2 cellular contexts compared by ENCODE assay signal in the genomic region with DNA sequence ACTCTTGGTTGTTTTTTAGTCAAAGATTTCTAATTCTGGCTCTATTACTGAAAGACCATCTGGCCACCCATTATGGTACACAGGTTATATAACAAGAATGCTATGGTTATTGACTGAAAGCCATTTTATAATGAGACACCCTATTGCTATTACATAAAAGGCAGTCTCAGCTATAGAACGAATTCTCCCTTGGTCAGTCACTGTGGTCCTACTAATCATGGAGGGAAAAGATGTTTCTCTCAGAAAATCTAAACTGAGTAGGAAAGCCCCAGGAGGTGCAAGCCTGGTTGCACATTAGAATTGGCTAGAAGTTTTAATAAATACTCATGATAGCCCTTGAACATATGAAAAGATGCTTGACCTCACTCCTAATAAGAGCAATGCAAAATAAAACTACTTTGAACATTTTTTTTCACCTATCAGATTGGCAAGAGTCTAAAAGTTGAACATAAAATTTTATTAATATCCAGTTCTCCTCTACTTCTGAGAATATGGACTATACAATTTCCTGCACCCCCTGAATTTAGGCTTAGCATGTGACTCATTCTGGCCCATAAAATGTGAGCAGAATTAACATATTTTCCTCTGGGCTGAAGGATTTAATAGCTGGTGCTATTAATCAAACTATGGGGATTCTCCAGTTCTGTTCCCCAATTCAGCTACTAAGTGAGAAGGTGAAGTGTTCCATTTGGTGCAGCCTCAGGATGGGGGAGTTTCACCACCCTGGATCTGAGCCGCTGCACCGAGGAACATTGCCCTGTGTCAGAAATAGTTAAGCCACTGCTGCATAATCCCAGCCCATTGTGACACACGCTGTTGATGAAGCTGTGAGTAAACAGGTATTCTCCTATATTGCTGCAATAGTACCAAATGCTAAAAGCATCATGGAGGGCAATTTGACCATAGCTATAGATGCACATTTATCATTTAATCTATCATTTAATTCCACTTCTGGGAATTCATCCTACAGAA.
TF ChIP-seq lines count a peak whose summit lies in the region.

No MANE protein-coding gene starts in this region.

TF ChIP-seq in K562, 482 proteins besides CTCF, POLR2A, EP300 and RAD21 (continues in another document):
- no peak for TF ChIP-seq SMAD4 (CRISPR knock-in tag; conservative IDR thresholded peaks at IDR 0.05)
- TF ChIP-seq EZH2 (IDR thresholded peaks at IDR 0.05; ENCODE audit: borderline replicate concordance, low read depth, low read length) = 0 out of 2 replicates have a peak, but pooled peaks have one; percentile 56
- 0 out of 2 replicates have a peak, but pooled peaks have one; percentile 19 for TF ChIP-seq CHCHD3 (CRISPR knock-in tag; IDR thresholded peaks at IDR 0.05)
- TF ChIP-seq CCNT2 (IDR thresholded peaks at IDR 0.05; ENCODE audit: borderline replicate concordance, extremely low read depth, insufficient read length, low read depth, low read length) = no peak
- TF ChIP-seq, protein P1, sequence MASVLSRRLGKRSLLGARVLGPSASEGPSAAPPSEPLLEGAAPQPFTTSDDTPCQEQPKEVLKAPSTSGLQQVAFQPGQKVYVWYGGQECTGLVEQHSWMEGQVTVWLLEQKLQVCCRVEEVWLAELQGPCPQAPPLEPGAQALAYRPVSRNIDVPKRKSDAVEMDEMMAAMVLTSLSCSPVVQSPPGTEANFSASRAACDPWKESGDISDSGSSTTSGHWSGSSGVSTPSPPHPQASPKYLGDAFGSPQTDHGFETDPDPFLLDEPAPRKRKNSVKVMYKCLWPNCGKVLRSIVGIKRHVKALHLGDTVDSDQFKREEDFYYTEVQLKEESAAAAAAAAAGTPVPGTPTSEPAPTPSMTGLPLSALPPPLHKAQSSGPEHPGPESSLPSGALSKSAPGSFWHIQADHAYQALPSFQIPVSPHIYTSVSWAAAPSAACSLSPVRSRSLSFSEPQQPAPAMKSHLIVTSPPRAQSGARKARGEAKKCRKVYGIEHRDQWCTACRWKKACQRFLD (CRISPR knock-in tag; IDR thresholded peaks at IDR 0.05) = 0 out of 2 replicates have a peak, but pooled peaks have one; percentile 5
- peak; percentile 93 for TF ChIP-seq CBX2 (IDR thresholded peaks at IDR 0.05; ENCODE audit: insufficient read depth, low read length, poor library complexity, severe bottlenecking)
- TF ChIP-seq ZNF699 (CRISPR knock-in tag; IDR thresholded peaks at IDR 0.05; ENCODE audit: insufficient replicate concordance) = peak; percentile 23
- no peak for TF ChIP-seq CGGBP1 (CRISPR knock-in tag; IDR thresholded peaks at IDR 0.05)
- no peak for TF ChIP-seq ETS2 (tag; IDR thresholded peaks at IDR 0.05; ENCODE audit: borderline replicate concordance, poor library complexity, severe bottlenecking)
- 0 out of 2 replicates have a peak, but pooled peaks have one; percentile 9 for TF ChIP-seq TCF3 (CRISPR knock-in tag; IDR thresholded peaks at IDR 0.05)
- TF ChIP-seq, protein P2, sequence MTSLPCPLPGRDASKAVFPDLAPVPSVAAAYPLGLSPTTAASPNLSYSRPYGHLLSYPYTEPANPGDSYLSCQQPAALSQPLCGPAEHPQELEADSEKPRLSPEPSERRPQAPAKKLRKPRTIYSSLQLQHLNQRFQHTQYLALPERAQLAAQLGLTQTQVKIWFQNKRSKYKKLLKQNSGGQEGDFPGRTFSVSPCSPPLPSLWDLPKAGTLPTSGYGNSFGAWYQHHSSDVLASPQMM (CRISPR knock-in tag; IDR thresholded peaks at IDR 0.05) = 0 out of 2 replicates have a peak, but pooled peaks have one; percentile 69
- 0 out of 2 replicates have a peak, but pooled peaks have one; percentile 77 for TF ChIP-seq ZNF830 (CRISPR knock-in tag; IDR thresholded peaks at IDR 0.05)
- peak; percentile 88 for TF ChIP-seq CBX8 (IDR thresholded peaks at IDR 0.05; ENCODE audit: borderline replicate concordance, extremely low read depth, low read depth, low read length, poor library complexity, severe bottlenecking)
- peak; percentile 67 for TF ChIP-seq CEBPB (tag; IDR thresholded peaks at IDR 0.05)
- TF ChIP-seq, protein P3, sequence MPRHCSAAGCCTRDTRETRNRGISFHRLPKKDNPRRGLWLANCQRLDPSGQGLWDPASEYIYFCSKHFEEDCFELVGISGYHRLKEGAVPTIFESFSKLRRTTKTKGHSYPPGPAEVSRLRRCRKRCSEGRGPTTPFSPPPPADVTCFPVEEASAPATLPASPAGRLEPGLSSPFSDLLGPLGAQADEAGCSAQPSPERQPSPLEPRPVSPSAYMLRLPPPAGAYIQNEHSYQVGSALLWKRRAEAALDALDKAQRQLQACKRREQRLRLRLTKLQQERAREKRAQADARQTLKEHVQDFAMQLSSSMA (CRISPR knock-in tag; IDR thresholded peaks at IDR 0.05) = no peak
- no peak for TF ChIP-seq CEBPG (CRISPR knock-in tag; IDR thresholded peaks at IDR 0.05)
- TF ChIP-seq CEBPG (tag; conservative IDR thresholded peaks at IDR 0.05 in 1 of 2, IDR thresholded peaks at IDR 0.05 in 1 of 2) = 0 out of 4 replicates have a peak, but pooled peaks of 1 of the 2 experiments have one; percentile 53
- TF ChIP-seq, protein P4, sequence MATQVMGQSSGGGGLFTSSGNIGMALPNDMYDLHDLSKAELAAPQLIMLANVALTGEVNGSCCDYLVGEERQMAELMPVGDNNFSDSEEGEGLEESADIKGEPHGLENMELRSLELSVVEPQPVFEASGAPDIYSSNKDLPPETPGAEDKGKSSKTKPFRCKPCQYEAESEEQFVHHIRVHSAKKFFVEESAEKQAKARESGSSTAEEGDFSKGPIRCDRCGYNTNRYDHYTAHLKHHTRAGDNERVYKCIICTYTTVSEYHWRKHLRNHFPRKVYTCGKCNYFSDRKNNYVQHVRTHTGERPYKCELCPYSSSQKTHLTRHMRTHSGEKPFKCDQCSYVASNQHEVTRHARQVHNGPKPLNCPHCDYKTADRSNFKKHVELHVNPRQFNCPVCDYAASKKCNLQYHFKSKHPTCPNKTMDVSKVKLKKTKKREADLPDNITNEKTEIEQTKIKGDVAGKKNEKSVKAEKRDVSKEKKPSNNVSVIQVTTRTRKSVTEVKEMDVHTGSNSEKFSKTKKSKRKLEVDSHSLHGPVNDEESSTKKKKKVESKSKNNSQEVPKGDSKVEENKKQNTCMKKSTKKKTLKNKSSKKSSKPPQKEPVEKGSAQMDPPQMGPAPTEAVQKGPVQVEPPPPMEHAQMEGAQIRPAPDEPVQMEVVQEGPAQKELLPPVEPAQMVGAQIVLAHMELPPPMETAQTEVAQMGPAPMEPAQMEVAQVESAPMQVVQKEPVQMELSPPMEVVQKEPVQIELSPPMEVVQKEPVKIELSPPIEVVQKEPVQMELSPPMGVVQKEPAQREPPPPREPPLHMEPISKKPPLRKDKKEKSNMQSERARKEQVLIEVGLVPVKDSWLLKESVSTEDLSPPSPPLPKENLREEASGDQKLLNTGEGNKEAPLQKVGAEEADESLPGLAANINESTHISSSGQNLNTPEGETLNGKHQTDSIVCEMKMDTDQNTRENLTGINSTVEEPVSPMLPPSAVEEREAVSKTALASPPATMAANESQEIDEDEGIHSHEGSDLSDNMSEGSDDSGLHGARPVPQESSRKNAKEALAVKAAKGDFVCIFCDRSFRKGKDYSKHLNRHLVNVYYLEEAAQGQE (CRISPR knock-in tag; IDR thresholded peaks at IDR 0.05; ENCODE audit: low read depth) = no peak

TF ChIP-seq in liver, 16 proteins besides CTCF, POLR2A, EP300 and RAD21:
- TF ChIP-seq, protein P4 (IDR thresholded peaks at IDR 0.05) = no peak
- TF ChIP-seq, protein P5, sequence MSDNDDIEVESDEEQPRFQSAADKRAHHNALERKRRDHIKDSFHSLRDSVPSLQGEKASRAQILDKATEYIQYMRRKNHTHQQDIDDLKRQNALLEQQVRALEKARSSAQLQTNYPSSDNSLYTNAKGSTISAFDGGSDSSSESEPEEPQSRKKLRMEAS (IDR thresholded peaks at IDR 0.05) = no peak
- TF ChIP-seq, protein P6, sequence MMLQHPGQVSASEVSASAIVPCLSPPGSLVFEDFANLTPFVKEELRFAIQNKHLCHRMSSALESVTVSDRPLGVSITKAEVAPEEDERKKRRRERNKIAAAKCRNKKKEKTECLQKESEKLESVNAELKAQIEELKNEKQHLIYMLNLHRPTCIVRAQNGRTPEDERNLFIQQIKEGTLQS (IDR thresholded peaks at IDR 0.05) = no peak
- TF ChIP-seq TAF1 (conservative IDR thresholded peaks at IDR 0.05) (no peak), HNF4A (conservative IDR thresholded peaks at IDR 0.05) (peak in 1 of 2 donors; percentile 14), EGR1 (IDR thresholded peaks at IDR 0.05; ENCODE audit: low read depth in 2 of 2) (no peak), RXRA (IDR thresholded peaks at IDR 0.05) (peak; percentile 44 to 63), GABPA (IDR thresholded peaks at IDR 0.05 in 1 of 2, conservative IDR thresholded peaks at IDR 0.05 in 1 of 2) (no peak), JUND (IDR thresholded peaks at IDR 0.05) (no peak), NR2F2 (IDR thresholded peaks at IDR 0.05) (no peak), HNF4G (IDR thresholded peaks at IDR 0.05) (no peak), YY1 (IDR thresholded peaks at IDR 0.05) (no peak)
- TF ChIP-seq, protein P7, sequence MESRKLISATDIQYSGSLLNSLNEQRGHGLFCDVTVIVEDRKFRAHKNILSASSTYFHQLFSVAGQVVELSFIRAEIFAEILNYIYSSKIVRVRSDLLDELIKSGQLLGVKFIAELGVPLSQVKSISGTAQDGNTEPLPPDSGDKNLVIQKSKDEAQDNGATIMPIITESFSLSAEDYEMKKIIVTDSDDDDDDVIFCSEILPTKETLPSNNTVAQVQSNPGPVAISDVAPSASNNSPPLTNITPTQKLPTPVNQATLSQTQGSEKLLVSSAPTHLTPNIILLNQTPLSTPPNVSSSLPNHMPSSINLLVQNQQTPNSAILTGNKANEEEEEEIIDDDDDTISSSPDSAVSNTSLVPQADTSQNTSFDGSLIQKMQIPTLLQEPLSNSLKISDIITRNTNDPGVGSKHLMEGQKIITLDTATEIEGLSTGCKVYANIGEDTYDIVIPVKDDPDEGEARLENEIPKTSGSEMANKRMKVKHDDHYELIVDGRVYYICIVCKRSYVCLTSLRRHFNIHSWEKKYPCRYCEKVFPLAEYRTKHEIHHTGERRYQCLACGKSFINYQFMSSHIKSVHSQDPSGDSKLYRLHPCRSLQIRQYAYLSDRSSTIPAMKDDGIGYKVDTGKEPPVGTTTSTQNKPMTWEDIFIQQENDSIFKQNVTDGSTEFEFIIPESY (IDR thresholded peaks at IDR 0.05) = no peak
